Comparison of ENCODE assay signal across 1 cellular context in genomic region chr10:97140284-97140846, GRCh38.
TF ChIP-seq lines count a peak whose summit lies in the region.

No MANE protein-coding gene starts in this region.

TF ChIP-seq in HepG2, 621 proteins besides CTCF, POLR2A, EP300 and RAD21 (continued from another document and continues in another):
- TF ChIP-seq CENPBD1 (CRISPR knock-in tag; IDR thresholded peaks at IDR 0.05; ENCODE audit: borderline replicate concordance, low read depth) (no peak), SALL1 (CRISPR knock-in tag; IDR thresholded peaks at IDR 0.05) (peak; percentile 91), TEAD3 (CRISPR knock-in tag; optimal IDR thresholded peaks at IDR 0.05; ENCODE audit: borderline replicate concordance) (peak; percentile 73), YEATS2 (CRISPR knock-in tag; IDR thresholded peaks at IDR 0.05; ENCODE audit: borderline replicate concordance) (no peak), ZSCAN30 (CRISPR knock-in tag; IDR thresholded peaks at IDR 0.05) (no peak), HNRNPH1 (optimal IDR thresholded peaks at IDR 0.05; ENCODE audit: low read depth, low read length) (no peak), ZSCAN9 (CRISPR knock-in tag; IDR thresholded peaks at IDR 0.05; ENCODE audit: borderline replicate concordance) (no peak), DMAP1 (CRISPR knock-in tag; IDR thresholded peaks at IDR 0.05) (peak; percentile 38; the same call in 1 of the 2 replicates), HBP1 (CRISPR knock-in tag; IDR thresholded peaks at IDR 0.05; ENCODE audit: low read depth) (0 out of 2 replicates have a peak, but pooled peaks have one; percentile 45), ZSCAN22 (CRISPR knock-in tag; IDR thresholded peaks at IDR 0.05) (no peak), MATR3 (CRISPR knock-in tag; IDR thresholded peaks at IDR 0.05) (no peak), TBP (CRISPR knock-in tag; IDR thresholded peaks at IDR 0.05) (no peak), BATF2 (CRISPR knock-in tag; IDR thresholded peaks at IDR 0.05) (no peak), TERF1 (CRISPR knock-in tag; IDR thresholded peaks at IDR 0.05) (no peak), ZNF569 (CRISPR knock-in tag; IDR thresholded peaks at IDR 0.05; ENCODE audit: borderline replicate concordance) (no peak), ZNF619 (CRISPR knock-in tag; IDR thresholded peaks at IDR 0.05) (no peak), MIXL1 (CRISPR knock-in tag; IDR thresholded peaks at IDR 0.05) (0 out of 2 replicates have a peak, but pooled peaks have one; percentile 51), SALL2 (CRISPR knock-in tag; IDR thresholded peaks at IDR 0.05) (peak; percentile 86; the same call in 1 of the 2 replicates), ZNF790 (CRISPR knock-in tag; IDR thresholded peaks at IDR 0.05; ENCODE audit: borderline replicate concordance) (no peak), ZNF570 (CRISPR knock-in tag; IDR thresholded peaks at IDR 0.05; ENCODE audit: borderline replicate concordance) (no peak), TSC22D2 (CRISPR knock-in tag; IDR thresholded peaks at IDR 0.05; ENCODE audit: borderline replicate concordance) (no peak), RFX3 (CRISPR knock-in tag; IDR thresholded peaks at IDR 0.05) (no peak), ZNF616 (CRISPR knock-in tag; IDR thresholded peaks at IDR 0.05; ENCODE audit: low read depth) (no peak), ZNF333 (CRISPR knock-in tag; IDR thresholded peaks at IDR 0.05; ENCODE audit: borderline replicate concordance) (no peak), PHF21A (CRISPR knock-in tag; IDR thresholded peaks at IDR 0.05) (peak; percentile 98), ZMAT3 (CRISPR knock-in tag; conservative IDR thresholded peaks at IDR 0.05) (0 out of 2 replicates have a peak, but pooled peaks have one; percentile 23), TAF15 (IDR thresholded peaks at IDR 0.05; ENCODE audit: low read depth, low read length, poor library complexity, severe bottlenecking) (no peak), RARA (CRISPR knock-in tag; IDR thresholded peaks at IDR 0.05) (peak; percentile 75; the same call in 1 of the 2 replicates), ETV5 (CRISPR knock-in tag; IDR thresholded peaks at IDR 0.05; ENCODE audit: borderline replicate concordance) (peak; percentile 92), GFI1 (CRISPR knock-in tag; IDR thresholded peaks at IDR 0.05; ENCODE audit: borderline replicate concordance) (peak; percentile 81), MED1 (CRISPR knock-in tag; IDR thresholded peaks at IDR 0.05) (peak; percentile 62; the same call in 1 of the 2 replicates)
- TF ChIP-seq, protein P1, sequence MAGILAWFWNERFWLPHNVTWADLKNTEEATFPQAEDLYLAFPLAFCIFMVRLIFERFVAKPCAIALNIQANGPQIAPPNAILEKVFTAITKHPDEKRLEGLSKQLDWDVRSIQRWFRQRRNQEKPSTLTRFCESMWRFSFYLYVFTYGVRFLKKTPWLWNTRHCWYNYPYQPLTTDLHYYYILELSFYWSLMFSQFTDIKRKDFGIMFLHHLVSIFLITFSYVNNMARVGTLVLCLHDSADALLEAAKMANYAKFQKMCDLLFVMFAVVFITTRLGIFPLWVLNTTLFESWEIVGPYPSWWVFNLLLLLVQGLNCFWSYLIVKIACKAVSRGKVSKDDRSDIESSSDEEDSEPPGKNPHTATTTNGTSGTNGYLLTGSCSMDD (CRISPR knock-in tag; IDR thresholded peaks at IDR 0.05) = no peak
- TF ChIP-seq, protein P2, sequence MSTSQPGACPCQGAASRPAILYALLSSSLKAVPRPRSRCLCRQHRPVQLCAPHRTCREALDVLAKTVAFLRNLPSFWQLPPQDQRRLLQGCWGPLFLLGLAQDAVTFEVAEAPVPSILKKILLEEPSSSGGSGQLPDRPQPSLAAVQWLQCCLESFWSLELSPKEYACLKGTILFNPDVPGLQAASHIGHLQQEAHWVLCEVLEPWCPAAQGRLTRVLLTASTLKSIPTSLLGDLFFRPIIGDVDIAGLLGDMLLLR (CRISPR knock-in tag; IDR thresholded peaks at IDR 0.05) = no peak
- TF ChIP-seq, protein P3, sequence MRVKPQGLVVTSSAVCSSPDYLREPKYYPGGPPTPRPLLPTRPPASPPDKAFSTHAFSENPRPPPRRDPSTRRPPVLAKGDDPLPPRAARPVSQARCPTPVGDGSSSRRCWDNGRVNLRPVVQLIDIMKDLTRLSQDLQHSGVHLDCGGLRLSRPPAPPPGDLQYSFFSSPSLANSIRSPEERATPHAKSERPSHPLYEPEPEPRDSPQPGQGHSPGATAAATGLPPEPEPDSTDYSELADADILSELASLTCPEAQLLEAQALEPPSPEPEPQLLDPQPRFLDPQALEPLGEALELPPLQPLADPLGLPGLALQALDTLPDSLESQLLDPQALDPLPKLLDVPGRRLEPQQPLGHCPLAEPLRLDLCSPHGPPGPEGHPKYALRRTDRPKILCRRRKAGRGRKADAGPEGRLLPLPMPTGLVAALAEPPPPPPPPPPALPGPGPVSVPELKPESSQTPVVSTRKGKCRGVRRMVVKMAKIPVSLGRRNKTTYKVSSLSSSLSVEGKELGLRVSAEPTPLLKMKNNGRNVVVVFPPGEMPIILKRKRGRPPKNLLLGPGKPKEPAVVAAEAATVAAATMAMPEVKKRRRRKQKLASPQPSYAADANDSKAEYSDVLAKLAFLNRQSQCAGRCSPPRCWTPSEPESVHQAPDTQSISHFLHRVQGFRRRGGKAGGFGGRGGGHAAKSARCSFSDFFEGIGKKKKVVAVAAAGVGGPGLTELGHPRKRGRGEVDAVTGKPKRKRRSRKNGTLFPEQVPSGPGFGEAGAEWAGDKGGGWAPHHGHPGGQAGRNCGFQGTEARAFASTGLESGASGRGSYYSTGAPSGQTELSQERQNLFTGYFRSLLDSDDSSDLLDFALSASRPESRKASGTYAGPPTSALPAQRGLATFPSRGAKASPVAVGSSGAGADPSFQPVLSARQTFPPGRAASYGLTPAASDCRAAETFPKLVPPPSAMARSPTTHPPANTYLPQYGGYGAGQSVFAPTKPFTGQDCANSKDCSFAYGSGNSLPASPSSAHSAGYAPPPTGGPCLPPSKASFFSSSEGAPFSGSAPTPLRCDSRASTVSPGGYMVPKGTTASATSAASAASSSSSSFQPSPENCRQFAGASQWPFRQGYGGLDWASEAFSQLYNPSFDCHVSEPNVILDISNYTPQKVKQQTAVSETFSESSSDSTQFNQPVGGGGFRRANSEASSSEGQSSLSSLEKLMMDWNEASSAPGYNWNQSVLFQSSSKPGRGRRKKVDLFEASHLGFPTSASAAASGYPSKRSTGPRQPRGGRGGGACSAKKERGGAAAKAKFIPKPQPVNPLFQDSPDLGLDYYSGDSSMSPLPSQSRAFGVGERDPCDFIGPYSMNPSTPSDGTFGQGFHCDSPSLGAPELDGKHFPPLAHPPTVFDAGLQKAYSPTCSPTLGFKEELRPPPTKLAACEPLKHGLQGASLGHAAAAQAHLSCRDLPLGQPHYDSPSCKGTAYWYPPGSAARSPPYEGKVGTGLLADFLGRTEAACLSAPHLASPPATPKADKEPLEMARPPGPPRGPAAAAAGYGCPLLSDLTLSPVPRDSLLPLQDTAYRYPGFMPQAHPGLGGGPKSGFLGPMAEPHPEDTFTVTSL (CRISPR knock-in tag; IDR thresholded peaks at IDR 0.05; ENCODE audit: borderline replicate concordance) = peak; percentile 92; the same call in 1 of the 2 replicates
- TF ChIP-seq, protein P4, sequence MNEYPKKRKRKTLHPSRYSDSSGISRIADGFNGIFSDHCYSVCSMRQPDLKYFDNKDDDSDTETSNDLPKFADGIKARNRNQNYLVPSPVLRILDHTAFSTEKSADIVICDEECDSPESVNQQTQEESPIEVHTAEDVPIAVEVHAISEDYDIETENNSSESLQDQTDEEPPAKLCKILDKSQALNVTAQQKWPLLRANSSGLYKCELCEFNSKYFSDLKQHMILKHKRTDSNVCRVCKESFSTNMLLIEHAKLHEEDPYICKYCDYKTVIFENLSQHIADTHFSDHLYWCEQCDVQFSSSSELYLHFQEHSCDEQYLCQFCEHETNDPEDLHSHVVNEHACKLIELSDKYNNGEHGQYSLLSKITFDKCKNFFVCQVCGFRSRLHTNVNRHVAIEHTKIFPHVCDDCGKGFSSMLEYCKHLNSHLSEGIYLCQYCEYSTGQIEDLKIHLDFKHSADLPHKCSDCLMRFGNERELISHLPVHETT (CRISPR knock-in tag; conservative IDR thresholded peaks at IDR 0.05) = peak; percentile 57; the same call in 1 of the 2 replicates
- TF ChIP-seq, protein P5, sequence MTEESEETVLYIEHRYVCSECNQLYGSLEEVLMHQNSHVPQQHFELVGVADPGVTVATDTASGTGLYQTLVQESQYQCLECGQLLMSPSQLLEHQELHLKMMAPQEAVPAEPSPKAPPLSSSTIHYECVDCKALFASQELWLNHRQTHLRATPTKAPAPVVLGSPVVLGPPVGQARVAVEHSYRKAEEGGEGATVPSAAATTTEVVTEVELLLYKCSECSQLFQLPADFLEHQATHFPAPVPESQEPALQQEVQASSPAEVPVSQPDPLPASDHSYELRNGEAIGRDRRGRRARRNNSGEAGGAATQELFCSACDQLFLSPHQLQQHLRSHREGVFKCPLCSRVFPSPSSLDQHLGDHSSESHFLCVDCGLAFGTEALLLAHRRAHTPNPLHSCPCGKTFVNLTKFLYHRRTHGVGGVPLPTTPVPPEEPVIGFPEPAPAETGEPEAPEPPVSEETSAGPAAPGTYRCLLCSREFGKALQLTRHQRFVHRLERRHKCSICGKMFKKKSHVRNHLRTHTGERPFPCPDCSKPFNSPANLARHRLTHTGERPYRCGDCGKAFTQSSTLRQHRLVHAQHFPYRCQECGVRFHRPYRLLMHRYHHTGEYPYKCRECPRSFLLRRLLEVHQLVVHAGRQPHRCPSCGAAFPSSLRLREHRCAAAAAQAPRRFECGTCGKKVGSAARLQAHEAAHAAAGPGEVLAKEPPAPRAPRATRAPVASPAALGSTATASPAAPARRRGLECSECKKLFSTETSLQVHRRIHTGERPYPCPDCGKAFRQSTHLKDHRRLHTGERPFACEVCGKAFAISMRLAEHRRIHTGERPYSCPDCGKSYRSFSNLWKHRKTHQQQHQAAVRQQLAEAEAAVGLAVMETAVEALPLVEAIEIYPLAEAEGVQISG (CRISPR knock-in tag; IDR thresholded peaks at IDR 0.05) = peak; percentile 74
- TF ChIP-seq, protein P6, sequence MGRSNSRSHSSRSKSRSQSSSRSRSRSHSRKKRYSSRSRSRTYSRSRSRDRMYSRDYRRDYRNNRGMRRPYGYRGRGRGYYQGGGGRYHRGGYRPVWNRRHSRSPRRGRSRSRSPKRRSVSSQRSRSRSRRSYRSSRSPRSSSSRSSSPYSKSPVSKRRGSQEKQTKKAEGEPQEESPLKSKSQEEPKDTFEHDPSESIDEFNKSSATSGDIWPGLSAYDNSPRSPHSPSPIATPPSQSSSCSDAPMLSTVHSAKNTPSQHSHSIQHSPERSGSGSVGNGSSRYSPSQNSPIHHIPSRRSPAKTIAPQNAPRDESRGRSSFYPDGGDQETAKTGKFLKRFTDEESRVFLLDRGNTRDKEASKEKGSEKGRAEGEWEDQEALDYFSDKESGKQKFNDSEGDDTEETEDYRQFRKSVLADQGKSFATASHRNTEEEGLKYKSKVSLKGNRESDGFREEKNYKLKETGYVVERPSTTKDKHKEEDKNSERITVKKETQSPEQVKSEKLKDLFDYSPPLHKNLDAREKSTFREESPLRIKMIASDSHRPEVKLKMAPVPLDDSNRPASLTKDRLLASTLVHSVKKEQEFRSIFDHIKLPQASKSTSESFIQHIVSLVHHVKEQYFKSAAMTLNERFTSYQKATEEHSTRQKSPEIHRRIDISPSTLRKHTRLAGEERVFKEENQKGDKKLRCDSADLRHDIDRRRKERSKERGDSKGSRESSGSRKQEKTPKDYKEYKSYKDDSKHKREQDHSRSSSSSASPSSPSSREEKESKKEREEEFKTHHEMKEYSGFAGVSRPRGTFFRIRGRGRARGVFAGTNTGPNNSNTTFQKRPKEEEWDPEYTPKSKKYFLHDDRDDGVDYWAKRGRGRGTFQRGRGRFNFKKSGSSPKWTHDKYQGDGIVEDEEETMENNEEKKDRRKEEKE (IDR thresholded peaks at IDR 0.05) = no peak
